ENCODE assay signal across 27 cellular contexts in the genomic region with DNA sequence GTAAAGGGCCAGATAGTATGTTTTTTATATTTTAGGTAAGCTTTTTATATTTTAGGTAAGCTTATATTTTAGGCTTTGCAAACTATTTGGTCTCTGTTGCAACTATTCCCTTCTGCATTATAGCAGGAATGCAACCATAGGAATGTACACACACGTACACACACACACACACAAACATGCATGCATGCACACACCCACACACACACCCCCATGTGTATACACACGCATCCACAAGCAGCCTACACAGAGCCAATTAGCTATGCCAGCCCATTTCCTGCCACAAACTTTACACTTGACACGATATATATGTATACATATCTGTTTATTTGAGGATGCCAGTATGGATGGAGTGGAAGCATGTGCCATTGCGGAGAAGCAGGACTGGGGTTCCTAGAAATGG. TPM values are rescaled to one million over a fixed set of nuclear protein-coding genes. Genes with fewer than 3 reads are reported as not detected.
"Had no signal": no experiment of that assay in that cellular context is flagged by ENCODE, and none has a peak within 500 bp of the region (broad histone marks: within the 10 kb centered on the region; RNA-seq: fewer than 3 reads in every experiment).

No MANE protein-coding gene starts in this region.

- H3K4me1 Mint-ChIP-seq: natural killer cell; nephron; stimulated activated effector memory CD8-positive, alpha-beta T cell treated with anti-CD3 and anti-CD28 coated beads, Interleukin-12 subunit alpha, Interleukin-12 subunit beta, amount 100 ng/mL, for 72 hours had no signal

- H3K27me3 ChIP-seq: neural progenitor cell, pancreas, right atrium auricular region, right lobe of liver, sigmoid colon, stomach, thyroid gland, tibial nerve, vagina had no signal

- H3K4me1 ChIP-seq: neural progenitor cell, pancreas, prostate gland, sigmoid colon, stomach had no signal

- H3K27ac Mint-ChIP-seq: naive thymus-derived CD4-positive, alpha-beta T cell; natural killer cell; nephron; neural progenitor cell; stimulated activated effector memory CD8-positive, alpha-beta T cell treated with anti-CD3 and anti-CD28 coated beads, Interleukin-12 subunit alpha, Interleukin-12 subunit beta, amount 100 ng/mL, for 72 hours; stimulated activated naive B cell treated with anti-CD40 and anti-IgM and Interleukin-4, amounts not matched to agents 10 μg/mL and 1 μg/mL and 100 μg/mL, for 72 hours; stimulated activated naive CD8-positive, alpha-beta T cell treated with anti-CD3 and anti-CD28 coated beads, Interleukin-15, Interleukin-2, amounts not matched to agents 100 ng/mL and 50 ng/mL, for 24 hours had no signal

- DNase-seq: naive thymus-derived CD4-positive, alpha-beta T cell; natural killer cell; occipital lobe; pancreas; retina; right lobe of liver; sigmoid colon; small intestine; stimulated activated CD4-positive, alpha-beta T cell treated with anti-CD3 and anti-CD28 coated beads, Interleukin-15, amount 100 ng/mL, for 24 hours; stimulated activated CD4-positive, alpha-beta T cell treated with anti-CD3 and anti-CD28 coated beads, Interleukin-2, amount 100 ng/mL, for 24 hours; stimulated activated CD4-positive, alpha-beta T cell treated with anti-CD3 and anti-CD28 coated beads, Interleukin-2, amount 100 ng/mL, for 48 hours; stimulated activated CD4-positive, alpha-beta T cell treated with anti-CD3 and anti-CD28 coated beads, Interleukin-4, amount 100 ng/mL, for 24 hours; stimulated activated naive B cell treated with anti-CD40 and anti-IgM and Interleukin-4, amounts not matched to agents 10 μg/mL and 1 μg/mL and 100 μg/mL, for 72 hours; stimulated activated naive CD4-positive, alpha-beta T cell treated with Interleukin-2 at 50 U/mL for 16 hours; stomach; thyroid gland; trophoblast cell had no signal

- H3K9me3 ChIP-seq: pancreas, prostate gland, right atrium auricular region, right lobe of liver, sigmoid colon, stomach, thoracic aorta, thyroid gland, tibial nerve, vagina had no signal

- H3K27me3 Mint-ChIP-seq: naive thymus-derived CD4-positive, alpha-beta T cell; stimulated activated naive B cell treated with anti-CD40 and anti-IgM and Interleukin-4, amounts not matched to agents 10 μg/mL and 1 μg/mL and 100 μg/mL, for 72 hours; stimulated activated naive CD8-positive, alpha-beta T cell treated with anti-CD3 and anti-CD28 coated beads, Interleukin-15, Interleukin-2, amounts not matched to agents 100 ng/mL and 50 ng/mL, for 24 hours had no signal

- ATAC-seq: naive thymus-derived CD4-positive, alpha-beta T cell; natural killer cell; pancreas; right lobe of liver; stimulated activated effector memory CD8-positive, alpha-beta T cell treated with anti-CD3 and anti-CD28 coated beads, Interleukin-12 subunit alpha, Interleukin-12 subunit beta, amount 100 ng/mL, for 72 hours; stimulated activated naive B cell treated with anti-CD40 and anti-IgM and Interleukin-4, amounts not matched to agents 10 μg/mL and 1 μg/mL and 100 μg/mL, for 72 hours had no signal

- H3K36me3 ChIP-seq: neural progenitor cell, pancreas, prostate gland, right atrium auricular region, thoracic aorta, thyroid gland had no signal

- H3K4me3 ChIP-seq: neural progenitor cell, pancreas, prostate gland, right atrium auricular region, right lobe of liver, sigmoid colon, stomach, thoracic aorta, thyroid gland, tibial nerve, vagina had no signal

- H3K9me3 Mint-ChIP-seq: naive thymus-derived CD4-positive, alpha-beta T cell; natural killer cell; neural progenitor cell; stimulated activated effector memory CD8-positive, alpha-beta T cell treated with anti-CD3 and anti-CD28 coated beads, Interleukin-12 subunit alpha, Interleukin-12 subunit beta, amount 100 ng/mL, for 72 hours; stimulated activated naive B cell treated with anti-CD40 and anti-IgM and Interleukin-4, amounts not matched to agents 10 μg/mL and 1 μg/mL and 100 μg/mL, for 72 hours; stimulated activated naive CD8-positive, alpha-beta T cell treated with anti-CD3 and anti-CD28 coated beads, Interleukin-15, Interleukin-2, amounts not matched to agents 100 ng/mL and 50 ng/mL, for 24 hours had no signal

- H3K27ac ChIP-seq: neural progenitor cell, pancreas, prostate gland, right atrium auricular region, right lobe of liver, sigmoid colon, stomach, thoracic aorta, thyroid gland, tibial nerve, vagina had no signal

- H3K36me3 Mint-ChIP-seq: natural killer cell; stimulated activated effector memory CD8-positive, alpha-beta T cell treated with anti-CD3 and anti-CD28 coated beads, Interleukin-12 subunit alpha, Interleukin-12 subunit beta, amount 100 ng/mL, for 72 hours had no signal

- H3K4me3 Mint-ChIP-seq: naive thymus-derived CD4-positive, alpha-beta T cell; natural killer cell; nephron; neural progenitor cell; stimulated activated effector memory CD8-positive, alpha-beta T cell treated with anti-CD3 and anti-CD28 coated beads, Interleukin-12 subunit alpha, Interleukin-12 subunit beta, amount 100 ng/mL, for 72 hours; stimulated activated naive B cell treated with anti-CD40 and anti-IgM and Interleukin-4, amounts not matched to agents 10 μg/mL and 1 μg/mL and 100 μg/mL, for 72 hours; stimulated activated naive CD8-positive, alpha-beta T cell treated with anti-CD3 and anti-CD28 coated beads, Interleukin-15, Interleukin-2, amounts not matched to agents 100 ng/mL and 50 ng/mL, for 24 hours had no signal

RNA-seq across cellular contexts. Expression of a gene that starts 7.5 kb away (rescaled TPM):
- total RNA-seq: pulmonary artery endothelial cell had no signal
- polyA plus RNA-seq: naive thymus-derived CD4-positive, alpha-beta T cell had no signal
